17 cellular contexts compared by ENCODE assay signal in genomic region chr7:18003286-18003685, GRCh38. TPM values are rescaled to one million over a fixed set of nuclear protein-coding genes. Genes with fewer than 3 reads are reported as not detected.
DNase-seq lines count a peak whose midpoint lies in the region; FAIRE-seq and TF ChIP-seq lines count a peak whose summit lies in the region.
"Had no signal": no experiment of that assay in that cellular context is flagged by ENCODE, and none has a peak within 500 bp of the region (broad histone marks: within the 10 kb centered on the region; RNA-seq: fewer than 3 reads in every experiment).

No MANE protein-coding gene starts in this region.

- DNase-seq in NCI-H187 treated with DMSO at 0.1 percent for 48 hours (lab: John Stamatoyannopoulos, UW) (peak; percentile 7), NCI-H187 (lab: John Stamatoyannopoulos, UW) (no peak), H54 (ENCODE audit: insufficient read length, low spot score) (no peak), SK-N-DZ (ENCODE audit: low spot score) (peak; percentile 78), NCI-H2081 treated with DMSO at 0.1 percent for 48 hours (lab: John Stamatoyannopoulos, UW) (no peak), prostate gland (ENCODE audit: low spot score) (no peak), AG20443 (ENCODE audit: low spot score) (no peak)
- DNase-seq: 8988T; Calu3; CD4-positive, CD25-positive, alpha-beta regulatory T cell; DMS 273 treated with DMSO at 0.1 percent for 48 hours; EL; HCEC 1CT had no signal

- H3K36me3 ChIP-seq in prostate gland = no peaks in the 10 kb centered on the region
- H3K36me3 ChIP-seq: BLaER1 treated with 17β-estradiol and CSF1 and Interleukin-3, amounts not matched to agents 10 nM and 100 nM had no signal

- no peak for TF ChIP-seq CTCF in prostate gland (IDR thresholded peaks at IDR 0.05)

- H3K4me3 ChIP-seq in prostate gland = no peak overlapping the region
- H3K4me3 ChIP-seq: BLaER1 treated with 17β-estradiol and CSF1 and Interleukin-3, amounts not matched to agents 10 nM and 100 nM; K562 had no signal

- WGBS in prostate gland = 31% methylated on average over 2 of the region's 2 CpGs

- H3K27ac ChIP-seq in prostate gland = no peak overlapping the region
- H3K27ac ChIP-seq: BLaER1 treated with 17β-estradiol and CSF1 and Interleukin-3, amounts not matched to agents 10 nM and 100 nM had no signal

- TF ChIP-seq POLR2A in H54 (IDR thresholded peaks at IDR 0.05; ENCODE audit: low read depth, low read length) = no peak
- TF ChIP-seq POLR2A in prostate gland (IDR thresholded peaks at IDR 0.05) = no peak

- no peaks in the 10 kb centered on the region for H3K4me1 ChIP-seq in prostate gland (replicated peaks)
- H3K4me1 ChIP-seq: BLaER1 treated with 17β-estradiol and CSF1 and Interleukin-3, amounts not matched to agents 10 nM and 100 nM had no signal

- FAIRE-seq in H54 (lab: Jason Lieb, UNC) = peak; percentile 53
- FAIRE-seq: GM12891, K562 had no signal

- no peaks in the 10 kb centered on the region for H3K27me3 ChIP-seq in prostate gland (replicated peaks; ENCODE audit: insufficient read depth)
- H3K27me3 ChIP-seq: BLaER1 treated with 17β-estradiol and CSF1 and Interleukin-3, amounts not matched to agents 10 nM and 100 nM had no signal

- H3K9me3 ChIP-seq in prostate gland = no peaks in the 10 kb centered on the region

- intact Hi-C loops in prostate gland (cut with DNase I) = no loop called here

RNA-seq across cellular contexts. Expression of gene PRPS1L1, which starts 24.4 kb away (rescaled TPM):
- not detected in 2 replicates for polyA plus RNA-seq in SK-N-DZ (2014; cell fraction: cytosol; rRNA removed)
- not detected in 2 replicates for polyA plus RNA-seq in SK-N-DZ (2014; cell fraction: nucleus; rRNA removed)
- total RNA-seq in prostate gland = 1 to 10 TPM in 1 of 2 donors, not detected in 1; 2.7 TPM
- total RNA-seq: Calu3; CD4-positive, CD25-positive, alpha-beta regulatory T cell; H1; K562 had no signal
- polyA plus RNA-seq: CD4-positive, CD25-positive, alpha-beta regulatory T cell; H1 had no signal

Comparison
In these comparisons a context has a peak if more than half of its experiments do, and no peak if none do; other contexts are left out.
1. DNase-seq: peak in NCI-H187 treated with DMSO at 0.1 percent for 48 hours (single experiment) and SK-N-DZ (single experiment); none in NCI-H187 (0 of 2), H54 (single experiment), NCI-H2081 treated with DMSO at 0.1 percent for 48 hours (single experiment), prostate gland (single experiment) and AG20443 (single experiment).